ENCODE assay signal across 26 cellular contexts in genomic region chr2:26494891-26495290, GRCh38. TPM values are rescaled to one million over a fixed set of nuclear protein-coding genes. Genes with fewer than 3 reads are reported as not detected.
"Had no signal": no experiment of that assay in that cellular context is flagged by ENCODE, and none has a peak within 500 bp of the region (broad histone marks: within the 10 kb centered on the region; RNA-seq: fewer than 3 reads in every experiment).

No MANE protein-coding gene starts in this region.

- H3K27me3 ChIP-seq: colonic mucosa, gastrocnemius medialis, hepatocyte, right atrium auricular region, sigmoid colon, tibial nerve, upper lobe of left lung had no signal

- H3K36me3 ChIP-seq: colonic mucosa, gastrocnemius medialis, left ventricle myocardium inferior, lower lobe of right lung, prostate gland, right atrium auricular region, sigmoid colon, thoracic aorta, tibial nerve, upper lobe of left lung had no signal

- H3K4me1 Mint-ChIP-seq: natural killer cell had no signal

- H3K27ac Mint-ChIP-seq: dendritic cell treated with granulocyte-macrophage colony-stimulating factor and Interleukin-4, amounts not matched to agents 40 ng/mL and 50 ng/mL, for 4 days; endodermal cell; natural killer cell; stimulated activated naive B cell treated with anti-CD40 and anti-IgM and Interleukin-4, amounts not matched to agents 10 μg/mL and 1 μg/mL and 100 μg/mL, for 72 hours; stimulated activated naive CD8-positive, alpha-beta T cell treated with anti-CD3 and anti-CD28 coated beads, Interleukin-15, Interleukin-2, amounts not matched to agents 100 ng/mL and 50 ng/mL, for 24 hours had no signal

- H3K27ac ChIP-seq: colonic mucosa, epithelial cell of prostate, gastrocnemius medialis, hepatocyte, left ventricle myocardium inferior, lower lobe of right lung, prostate gland, right atrium auricular region, sigmoid colon, thoracic aorta, tibial nerve, upper lobe of left lung had no signal

- H3K9me3 ChIP-seq: colonic mucosa, gastrocnemius medialis, lower lobe of right lung, prostate gland, right atrium auricular region, sigmoid colon, thoracic aorta, tibial nerve, upper lobe of left lung had no signal

- ATAC-seq: esophagus mucosa; left colon; lower lobe of right lung; natural killer cell; stimulated activated naive B cell treated with anti-CD40 and anti-IgM and Interleukin-4, amounts not matched to agents 10 μg/mL and 1 μg/mL and 100 μg/mL, for 72 hours had no signal

- DNase-seq: colonic mucosa; effector CD8-positive, alpha-beta T cell; endodermal cell; foreskin fibroblast; gastrocnemius medialis; head of caudate nucleus; kidney glomerular epithelial cell; left colon; left ventricle myocardium inferior; lower lobe of right lung; natural killer cell; sigmoid colon; stimulated activated CD4-positive, alpha-beta T cell treated with anti-CD3 and anti-CD28 coated beads, Interleukin-2, amount 100 ng/mL, for 48 hours; stimulated activated naive B cell treated with anti-CD40 and anti-IgM and Interleukin-4, amounts not matched to agents 10 μg/mL and 1 μg/mL and 100 μg/mL, for 72 hours had no signal

- H3K4me3 Mint-ChIP-seq: dendritic cell treated with granulocyte-macrophage colony-stimulating factor and Interleukin-4, amounts not matched to agents 40 ng/mL and 50 ng/mL, for 4 days; endodermal cell; natural killer cell; stimulated activated naive B cell treated with anti-CD40 and anti-IgM and Interleukin-4, amounts not matched to agents 10 μg/mL and 1 μg/mL and 100 μg/mL, for 72 hours; stimulated activated naive CD8-positive, alpha-beta T cell treated with anti-CD3 and anti-CD28 coated beads, Interleukin-15, Interleukin-2, amounts not matched to agents 100 ng/mL and 50 ng/mL, for 24 hours had no signal

- H3K36me3 Mint-ChIP-seq: natural killer cell; stimulated activated naive B cell treated with anti-CD40 and anti-IgM and Interleukin-4, amounts not matched to agents 10 μg/mL and 1 μg/mL and 100 μg/mL, for 72 hours had no signal

- H3K27me3 Mint-ChIP-seq: stimulated activated naive CD8-positive, alpha-beta T cell treated with anti-CD3 and anti-CD28 coated beads, Interleukin-15, Interleukin-2, amounts not matched to agents 100 ng/mL and 50 ng/mL, for 24 hours had no signal

- H3K4me1 ChIP-seq: colonic mucosa, left ventricle myocardium inferior, lower lobe of right lung, prostate gland, right atrium auricular region, sigmoid colon, tibial nerve, upper lobe of left lung had no signal

- H3K4me3 ChIP-seq: colonic mucosa, gastrocnemius medialis, hepatocyte, left ventricle myocardium inferior, lower lobe of right lung, prostate gland, right atrium auricular region, sigmoid colon, thoracic aorta, tibial nerve, upper lobe of left lung had no signal

- H3K4me2 ChIP-seq: hepatocyte had no signal

- H2AFZ ChIP-seq: hepatocyte had no signal

- H3K9me3 Mint-ChIP-seq: dendritic cell treated with granulocyte-macrophage colony-stimulating factor and Interleukin-4, amounts not matched to agents 40 ng/mL and 50 ng/mL, for 4 days; endodermal cell; natural killer cell; stimulated activated naive B cell treated with anti-CD40 and anti-IgM and Interleukin-4, amounts not matched to agents 10 μg/mL and 1 μg/mL and 100 μg/mL, for 72 hours; stimulated activated naive CD8-positive, alpha-beta T cell treated with anti-CD3 and anti-CD28 coated beads, Interleukin-15, Interleukin-2, amounts not matched to agents 100 ng/mL and 50 ng/mL, for 24 hours had no signal

RNA-seq across cellular contexts. Expression of gene OTOF, which starts 17.0 kb away (rescaled TPM):
- total RNA-seq: colonic mucosa, esophagus mucosa, left colon, left ventricle myocardium inferior, osteoblast had no signal
- polyA plus RNA-seq: neural cell had no signal
